In the genomic region with DNA sequence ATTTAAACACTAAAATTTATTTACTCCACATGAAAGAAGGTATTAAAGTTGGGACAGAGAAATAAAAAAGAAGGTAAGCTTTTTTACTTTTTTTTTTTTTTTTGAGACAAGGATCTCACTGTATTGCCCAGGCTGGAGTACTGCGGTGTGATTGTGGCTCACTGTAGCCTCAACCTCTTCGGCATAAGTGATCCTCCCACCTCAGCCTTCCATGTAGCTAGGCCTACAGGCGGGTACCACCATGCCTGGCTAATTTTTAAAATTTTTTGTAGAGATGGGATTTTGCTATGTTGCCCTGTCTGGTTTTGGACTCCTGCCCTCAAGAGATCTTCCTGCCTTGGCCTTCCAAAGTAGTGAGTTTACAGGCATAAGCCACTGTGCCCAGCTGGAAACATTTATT, we compare ENCODE assay signal across 8 cellular contexts.
"Had no signal": no experiment of that assay in that cellular context is flagged by ENCODE, and none has a peak within 500 bp of the region (broad histone marks: within the 10 kb centered on the region; RNA-seq: fewer than 3 reads in every experiment).

No MANE protein-coding gene starts in this region.

- H3K4me3 ChIP-seq: GM23338, HAP-1 had no signal

- ATAC-seq: GM23338, HCT116 had no signal

- DNase-seq: H7, IMR-90, KBM-7 had no signal

- H3K27ac ChIP-seq: HL-60, KMS-11 had no signal

- H3K9ac ChIP-seq: KMS-11 had no signal

- H3K4me2 ChIP-seq: GM23338, KMS-11 had no signal

- H3K4me1 ChIP-seq: HAP-1 had no signal

- H2AFZ ChIP-seq: GM23338 had no signal
